ENCODE assay signal across 21 cellular contexts in genomic region chr10:110172155-110172554, GRCh38.
"Had no signal": no experiment of that assay in that cellular context is flagged by ENCODE, and none has a peak within 500 bp of the region (broad histone marks: within the 10 kb centered on the region; RNA-seq: fewer than 3 reads in every experiment).

No MANE protein-coding gene starts in this region.

- H3K36me3 Mint-ChIP-seq: immature natural killer cell; stimulated activated naive B cell treated with anti-CD40 and anti-IgM and Interleukin-4, amounts not matched to agents 10 μg/mL and 1 μg/mL and 100 μg/mL, for 72 hours had no signal

- H3K9me3 ChIP-seq: breast epithelium, esophagus muscularis mucosa, pancreas, right lobe of liver, thoracic aorta, upper lobe of right lung had no signal

- DNase-seq: activated CD4-positive, alpha-beta T cell treated with anti-CD3 and anti-CD28 coated beads, Interleukin-2, amount 50 U/mL, for 1 hour; activated CD4-positive, CD25-positive, alpha-beta regulatory T cell treated with anti-CD3 and anti-CD28 coated beads, Interleukin-2, amount 50 U/mL, for 72 hours; activated CD8-positive, alpha-beta memory T cell treated with anti-CD3 and anti-CD28 coated beads for 24 hours; activated T-cell treated with anti-CD3 and anti-CD28 coated beads, Interleukin-2, amount 50 U/mL, for 72 hours; cerebellar nuclear complex; cortex of kidney; immature natural killer cell; kidney glomerular epithelial cell; mesendoderm; naive thymus-derived CD4-positive, alpha-beta T cell; pancreas; right lobe of liver; stimulated activated CD4-positive, alpha-beta T cell treated with anti-CD3 and anti-CD28 coated beads, Interleukin-4, amount 100 ng/mL, for 4 hours; stimulated activated naive B cell treated with anti-CD40 and anti-IgM and Interleukin-4, amounts not matched to agents 10 μg/mL and 1 μg/mL and 100 μg/mL, for 72 hours; upper lobe of right lung had no signal

- H3K4me3 Mint-ChIP-seq: activated naive CD4-positive, alpha-beta T cell treated with anti-CD3 and anti-CD28 coated beads, Interleukin-2, amount 50 U/mL, for 24 hours; activated T-cell treated with anti-CD3 and anti-CD28 coated beads, Interleukin-2, amount 50 U/mL, for 72 hours; immature natural killer cell; naive thymus-derived CD4-positive, alpha-beta T cell; stimulated activated naive B cell treated with anti-CD40 and anti-IgM and Interleukin-4, amounts not matched to agents 10 μg/mL and 1 μg/mL and 100 μg/mL, for 72 hours; T-helper 1 cell treated with Interleukin-12 subunit alpha and Interleukin-12 subunit beta and Interleukin-4 antibody, amounts not matched to agents 30 μg/mL and 1 μg/mL, for 36 hours had no signal

- H3K9me3 Mint-ChIP-seq: activated naive CD4-positive, alpha-beta T cell treated with anti-CD3 and anti-CD28 coated beads, Interleukin-2, amount 50 U/mL, for 24 hours; activated T-cell treated with anti-CD3 and anti-CD28 coated beads, Interleukin-2, amount 50 U/mL, for 72 hours; naive thymus-derived CD4-positive, alpha-beta T cell; stimulated activated naive B cell treated with anti-CD40 and anti-IgM and Interleukin-4, amounts not matched to agents 10 μg/mL and 1 μg/mL and 100 μg/mL, for 72 hours; T-helper 1 cell treated with Interleukin-12 subunit alpha and Interleukin-12 subunit beta and Interleukin-4 antibody, amounts not matched to agents 30 μg/mL and 1 μg/mL, for 36 hours had no signal

- H3K4me1 ChIP-seq: breast epithelium, pancreas, upper lobe of right lung had no signal

- H3K27me3 ChIP-seq: breast epithelium, right lobe of liver had no signal

- H3K27ac Mint-ChIP-seq: activated naive CD4-positive, alpha-beta T cell treated with anti-CD3 and anti-CD28 coated beads, Interleukin-2, amount 50 U/mL, for 24 hours; activated T-cell treated with anti-CD3 and anti-CD28 coated beads, Interleukin-2, amount 50 U/mL, for 72 hours; immature natural killer cell; naive thymus-derived CD4-positive, alpha-beta T cell; stimulated activated naive B cell treated with anti-CD40 and anti-IgM and Interleukin-4, amounts not matched to agents 10 μg/mL and 1 μg/mL and 100 μg/mL, for 72 hours; T-helper 1 cell treated with Interleukin-12 subunit alpha and Interleukin-12 subunit beta and Interleukin-4 antibody, amounts not matched to agents 30 μg/mL and 1 μg/mL, for 36 hours had no signal

- H3K4me3 ChIP-seq: breast epithelium, esophagus muscularis mucosa, pancreas, right lobe of liver, thoracic aorta, upper lobe of right lung had no signal

- ATAC-seq: activated T-cell treated with anti-CD3 and anti-CD28 coated beads, Interleukin-2, amount 50 U/mL, for 72 hours; naive thymus-derived CD4-positive, alpha-beta T cell; pancreas; right lobe of liver; stimulated activated naive B cell treated with anti-CD40 and anti-IgM and Interleukin-4, amounts not matched to agents 10 μg/mL and 1 μg/mL and 100 μg/mL, for 72 hours; upper lobe of right lung had no signal

- H3K36me3 ChIP-seq: breast epithelium, esophagus muscularis mucosa, pancreas, right lobe of liver, thoracic aorta, upper lobe of right lung had no signal

- H3K27ac ChIP-seq: breast epithelium, esophagus muscularis mucosa, pancreas, right lobe of liver, thoracic aorta, upper lobe of right lung, VCaP had no signal
